In the genomic region with DNA sequence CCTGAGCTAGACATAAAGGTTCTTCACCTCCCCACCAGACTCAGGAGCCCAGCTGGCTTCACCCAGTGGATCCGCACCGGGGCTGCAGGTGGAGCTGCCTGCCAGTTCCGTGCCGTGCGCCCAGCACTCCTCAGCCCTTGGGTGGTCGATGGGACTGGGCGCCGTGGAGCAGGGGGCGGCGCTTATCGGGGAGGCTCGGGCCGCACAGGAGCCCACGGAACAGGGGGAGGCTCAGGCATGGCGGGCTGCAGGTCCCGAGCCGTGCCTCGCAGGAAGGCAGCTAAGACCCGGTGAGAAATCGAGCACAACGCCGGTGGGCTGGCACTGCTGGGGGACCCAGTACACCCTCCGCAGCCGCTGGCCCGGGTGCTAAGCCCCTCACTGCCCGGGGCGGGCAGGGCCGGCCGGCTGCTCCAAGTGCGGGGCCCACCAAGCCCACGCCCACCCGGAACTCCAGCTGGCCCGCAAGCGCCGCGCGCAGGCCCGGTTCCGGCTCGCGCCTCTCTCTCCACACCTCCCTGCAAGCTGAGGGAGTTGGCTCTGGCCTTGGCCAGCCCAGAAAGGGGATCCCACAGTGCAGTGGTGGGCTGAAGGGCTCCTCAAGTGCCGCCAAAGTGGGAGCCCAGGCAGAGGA, we compare ENCODE assay signal across 1 cellular context. TPM values are rescaled to one million over a fixed set of nuclear protein-coding genes. Genes with fewer than 3 reads are reported as not detected.
"Had no signal": no experiment of that assay in that cellular context is flagged by ENCODE, and none has a peak within 500 bp of the region (broad histone marks: within the 10 kb centered on the region; RNA-seq: fewer than 3 reads in every experiment).

No MANE protein-coding gene starts in this region.

RNA-seq across cellular contexts. Expression of gene CYP2J2, which starts 43.1 kb away (rescaled TPM):
- total RNA-seq: G401 had no signal
